ENCODE assay signal across 24 cellular contexts in genomic region chr16:84893467-84893848, GRCh38.
"Had no signal": no experiment of that assay in that cellular context is flagged by ENCODE, and none has a peak within 500 bp of the region (broad histone marks: within the 10 kb centered on the region; RNA-seq: fewer than 3 reads in every experiment).

No MANE protein-coding gene starts in this region.

- H3K9me3 ChIP-seq: gastroesophageal sphincter, heart right ventricle, sigmoid colon, transverse colon, vagina had no signal

- H3K4me3 ChIP-seq: coronary artery, gastroesophageal sphincter, heart right ventricle, sigmoid colon, smooth muscle cell, transverse colon, vagina had no signal

- H3K27ac Mint-ChIP-seq: activated CD4-positive, alpha-beta T cell treated with anti-CD3 and anti-CD28 coated beads, Interleukin-2, amount 10 ng/mL, durations not matched to agents 7 days and 5 days; activated CD8-positive, alpha-beta T cell treated with anti-CD3 and anti-CD28 coated beads, Interleukin-2, amount 10 ng/mL, durations not matched to agents 7 days and 5 days; activated naive CD8-positive, alpha-beta T cell treated with anti-CD3 and anti-CD28 coated beads, Interleukin-2, amount 50 U/mL, for 24 hours; activated T-helper 1 cell treated with anti-CD3 and anti-CD28 coated beads, Interleukin-12 subunit alpha, Interleukin-12 subunit beta, Interleukin-2, Interleukin-4 antibody, amounts not matched to agents 30 ng/mL and 10 ng/mL and 1 ng/mL, durations not matched to agents 14 hours and 24 hours and 36 hours; endodermal cell; natural killer cell treated with Interleukin-12 subunit alpha and Interleukin-12 subunit beta and Interleukin-15 and Interleukin-18, amount 100 ng/mL, for 72 hours; stimulated activated naive B cell treated with anti-CD40 and anti-IgM and Interleukin-4, amounts not matched to agents 10 μg/mL and 1 μg/mL and 100 μg/mL, for 72 hours; T-helper 2 cell treated with Interferon-gamma antibody and Interleukin-4, amounts not matched to agents 5 μg/mL and 100 μg/mL, for 36 hours had no signal

- H3K4me3 Mint-ChIP-seq: activated CD4-positive, alpha-beta T cell treated with anti-CD3 and anti-CD28 coated beads, Interleukin-2, amount 10 ng/mL, durations not matched to agents 7 days and 5 days; activated CD8-positive, alpha-beta T cell treated with anti-CD3 and anti-CD28 coated beads, Interleukin-2, amount 10 ng/mL, durations not matched to agents 7 days and 5 days; activated naive CD8-positive, alpha-beta T cell treated with anti-CD3 and anti-CD28 coated beads, Interleukin-2, amount 50 U/mL, for 24 hours; activated T-helper 1 cell treated with anti-CD3 and anti-CD28 coated beads, Interleukin-12 subunit alpha, Interleukin-12 subunit beta, Interleukin-2, Interleukin-4 antibody, amounts not matched to agents 30 ng/mL and 10 ng/mL and 1 ng/mL, durations not matched to agents 14 hours and 24 hours and 36 hours; endodermal cell; natural killer cell treated with Interleukin-12 subunit alpha and Interleukin-12 subunit beta and Interleukin-15 and Interleukin-18, amount 100 ng/mL, for 72 hours; stimulated activated naive B cell treated with anti-CD40 and anti-IgM and Interleukin-4, amounts not matched to agents 10 μg/mL and 1 μg/mL and 100 μg/mL, for 72 hours; T-helper 2 cell treated with Interferon-gamma antibody and Interleukin-4, amounts not matched to agents 5 μg/mL and 100 μg/mL, for 36 hours had no signal

- H3K4me1 Mint-ChIP-seq: activated naive CD8-positive, alpha-beta T cell treated with anti-CD3 and anti-CD28 coated beads, Interleukin-2, amount 50 U/mL, for 24 hours; endodermal cell had no signal

- ATAC-seq: activated CD4-positive, CD25-positive, alpha-beta regulatory T cell treated with anti-CD3 and anti-CD28 coated beads, Interleukin-2, amount 50 U/mL, for 24 hours; activated CD8-positive, alpha-beta T cell treated with anti-CD3 and anti-CD28 coated beads, Interleukin-2, amount 10 ng/mL, durations not matched to agents 7 days and 5 days; activated naive CD8-positive, alpha-beta T cell treated with anti-CD3 and anti-CD28 coated beads, Interleukin-2, amount 50 U/mL, for 24 hours; gastroesophageal sphincter; heart right ventricle; stimulated activated naive B cell treated with anti-CD40 and anti-IgM and Interleukin-4, amounts not matched to agents 10 μg/mL and 1 μg/mL and 100 μg/mL, for 72 hours had no signal

- H3K27ac ChIP-seq: coronary artery, gastroesophageal sphincter, parathyroid adenoma, vagina, VCaP had no signal

- H3K4me1 ChIP-seq: parathyroid adenoma, transverse colon had no signal

- H3K9me3 Mint-ChIP-seq: activated CD4-positive, alpha-beta T cell treated with anti-CD3 and anti-CD28 coated beads, Interleukin-2, amount 10 ng/mL, durations not matched to agents 7 days and 5 days; activated naive CD8-positive, alpha-beta T cell treated with anti-CD3 and anti-CD28 coated beads, Interleukin-2, amount 50 U/mL, for 24 hours; endodermal cell; natural killer cell treated with Interleukin-12 subunit alpha and Interleukin-12 subunit beta and Interleukin-15 and Interleukin-18, amount 100 ng/mL, for 72 hours; T-helper 2 cell treated with Interferon-gamma antibody and Interleukin-4, amounts not matched to agents 5 μg/mL and 100 μg/mL, for 36 hours had no signal

- H3K36me3 Mint-ChIP-seq: natural killer cell treated with Interleukin-12 subunit alpha and Interleukin-12 subunit beta and Interleukin-15 and Interleukin-18, amount 100 ng/mL, for 72 hours; stimulated activated naive B cell treated with anti-CD40 and anti-IgM and Interleukin-4, amounts not matched to agents 10 μg/mL and 1 μg/mL and 100 μg/mL, for 72 hours had no signal

- H3K27me3 ChIP-seq: gastroesophageal sphincter, sigmoid colon, transverse colon, vagina had no signal

- DNase-seq: activated CD4-positive, alpha-beta T cell treated with anti-CD3 and anti-CD28 coated beads, Interleukin-2, amount 10 ng/mL, durations not matched to agents 7 days and 5 days; activated CD8-positive, alpha-beta T cell treated with anti-CD3 and anti-CD28 coated beads, Interleukin-2, amount 10 ng/mL, durations not matched to agents 7 days and 5 days; activated gamma-delta T cell; activated naive CD4-positive, alpha-beta T cell treated with anti-CD3 and anti-CD28 coated beads, Interleukin-2, amount 50 U/mL, for 16 hours; activated naive CD8-positive, alpha-beta T cell treated with anti-CD3 and anti-CD28 coated beads, Interleukin-2, amount 50 U/mL, for 24 hours; cerebellar nuclear complex; endodermal cell; heart right ventricle; midbrain; sigmoid colon; stimulated activated CD4-positive, alpha-beta T cell treated with anti-CD3 and anti-CD28 coated beads, Interleukin-2, amount 100 ng/mL, for 48 hours; stimulated activated CD8-positive, alpha-beta memory T cell treated with anti-CD3 and anti-CD28 coated beads, Interleukin-4, amount 100 ng/mL, for 48 hours; stimulated activated naive B cell treated with anti-CD40 and anti-IgM and Interleukin-4, amounts not matched to agents 10 μg/mL and 1 μg/mL and 100 μg/mL, for 72 hours; transverse colon had no signal
